In the genomic region with DNA sequence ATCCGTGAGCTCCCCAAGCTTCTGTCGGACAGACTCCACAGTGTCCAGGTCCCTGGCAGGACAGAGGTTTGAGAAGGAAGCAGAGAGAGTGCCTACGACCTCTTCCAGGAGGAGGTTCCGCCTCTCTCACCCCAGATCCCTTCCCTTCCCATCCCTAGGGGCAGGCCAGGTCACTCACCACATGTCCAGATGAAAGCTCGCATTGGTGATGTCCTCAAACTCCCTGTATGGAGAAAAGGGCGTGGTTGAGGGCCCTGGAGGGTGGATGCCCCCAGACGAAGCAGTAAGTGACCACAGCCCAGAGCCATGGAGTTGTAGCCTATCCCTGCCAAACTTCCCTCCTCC, we compare ENCODE assay signal across 1 cellular context.
TF ChIP-seq lines count a peak whose summit lies in the region.

No MANE protein-coding gene starts in this region.

TF ChIP-seq in H1, 55 proteins besides CTCF, POLR2A, EP300 and RAD21:
- no peak for TF ChIP-seq RNF2 (IDR thresholded peaks at IDR 0.05; ENCODE audit: borderline replicate concordance, low read depth, low read length, missing control alignments, poor library complexity, severe bottlenecking)
- TF ChIP-seq TBP (IDR thresholded peaks at IDR 0.05; ENCODE audit: low read depth, low read length): no peak
- no peak for TF ChIP-seq SUZ12 (IDR thresholded peaks at IDR 0.05; ENCODE audit: low read length)
- TF ChIP-seq PHF8 (conservative IDR thresholded peaks at IDR 0.05; ENCODE audit: low read depth, low read length): no peak
- TF ChIP-seq POLR2AphosphoS5 (IDR thresholded peaks at IDR 0.05; ENCODE audit: low read depth, low read length): no peak
- no peak for TF ChIP-seq HDAC6 (IDR thresholded peaks at IDR 0.05; ENCODE audit: low read depth, low read length)
- TF ChIP-seq TEAD4 (IDR thresholded peaks at IDR 0.05; ENCODE audit: low read depth, low read length): no peak
- no peak for TF ChIP-seq SAP30 (IDR thresholded peaks at IDR 0.05; ENCODE audit: insufficient read depth, insufficient replicate concordance, low read length)
- no peak for TF ChIP-seq GABPA (IDR thresholded peaks at IDR 0.05; ENCODE audit: borderline replicate concordance, insufficient read depth, low read length)
- TF ChIP-seq, protein P1, sequence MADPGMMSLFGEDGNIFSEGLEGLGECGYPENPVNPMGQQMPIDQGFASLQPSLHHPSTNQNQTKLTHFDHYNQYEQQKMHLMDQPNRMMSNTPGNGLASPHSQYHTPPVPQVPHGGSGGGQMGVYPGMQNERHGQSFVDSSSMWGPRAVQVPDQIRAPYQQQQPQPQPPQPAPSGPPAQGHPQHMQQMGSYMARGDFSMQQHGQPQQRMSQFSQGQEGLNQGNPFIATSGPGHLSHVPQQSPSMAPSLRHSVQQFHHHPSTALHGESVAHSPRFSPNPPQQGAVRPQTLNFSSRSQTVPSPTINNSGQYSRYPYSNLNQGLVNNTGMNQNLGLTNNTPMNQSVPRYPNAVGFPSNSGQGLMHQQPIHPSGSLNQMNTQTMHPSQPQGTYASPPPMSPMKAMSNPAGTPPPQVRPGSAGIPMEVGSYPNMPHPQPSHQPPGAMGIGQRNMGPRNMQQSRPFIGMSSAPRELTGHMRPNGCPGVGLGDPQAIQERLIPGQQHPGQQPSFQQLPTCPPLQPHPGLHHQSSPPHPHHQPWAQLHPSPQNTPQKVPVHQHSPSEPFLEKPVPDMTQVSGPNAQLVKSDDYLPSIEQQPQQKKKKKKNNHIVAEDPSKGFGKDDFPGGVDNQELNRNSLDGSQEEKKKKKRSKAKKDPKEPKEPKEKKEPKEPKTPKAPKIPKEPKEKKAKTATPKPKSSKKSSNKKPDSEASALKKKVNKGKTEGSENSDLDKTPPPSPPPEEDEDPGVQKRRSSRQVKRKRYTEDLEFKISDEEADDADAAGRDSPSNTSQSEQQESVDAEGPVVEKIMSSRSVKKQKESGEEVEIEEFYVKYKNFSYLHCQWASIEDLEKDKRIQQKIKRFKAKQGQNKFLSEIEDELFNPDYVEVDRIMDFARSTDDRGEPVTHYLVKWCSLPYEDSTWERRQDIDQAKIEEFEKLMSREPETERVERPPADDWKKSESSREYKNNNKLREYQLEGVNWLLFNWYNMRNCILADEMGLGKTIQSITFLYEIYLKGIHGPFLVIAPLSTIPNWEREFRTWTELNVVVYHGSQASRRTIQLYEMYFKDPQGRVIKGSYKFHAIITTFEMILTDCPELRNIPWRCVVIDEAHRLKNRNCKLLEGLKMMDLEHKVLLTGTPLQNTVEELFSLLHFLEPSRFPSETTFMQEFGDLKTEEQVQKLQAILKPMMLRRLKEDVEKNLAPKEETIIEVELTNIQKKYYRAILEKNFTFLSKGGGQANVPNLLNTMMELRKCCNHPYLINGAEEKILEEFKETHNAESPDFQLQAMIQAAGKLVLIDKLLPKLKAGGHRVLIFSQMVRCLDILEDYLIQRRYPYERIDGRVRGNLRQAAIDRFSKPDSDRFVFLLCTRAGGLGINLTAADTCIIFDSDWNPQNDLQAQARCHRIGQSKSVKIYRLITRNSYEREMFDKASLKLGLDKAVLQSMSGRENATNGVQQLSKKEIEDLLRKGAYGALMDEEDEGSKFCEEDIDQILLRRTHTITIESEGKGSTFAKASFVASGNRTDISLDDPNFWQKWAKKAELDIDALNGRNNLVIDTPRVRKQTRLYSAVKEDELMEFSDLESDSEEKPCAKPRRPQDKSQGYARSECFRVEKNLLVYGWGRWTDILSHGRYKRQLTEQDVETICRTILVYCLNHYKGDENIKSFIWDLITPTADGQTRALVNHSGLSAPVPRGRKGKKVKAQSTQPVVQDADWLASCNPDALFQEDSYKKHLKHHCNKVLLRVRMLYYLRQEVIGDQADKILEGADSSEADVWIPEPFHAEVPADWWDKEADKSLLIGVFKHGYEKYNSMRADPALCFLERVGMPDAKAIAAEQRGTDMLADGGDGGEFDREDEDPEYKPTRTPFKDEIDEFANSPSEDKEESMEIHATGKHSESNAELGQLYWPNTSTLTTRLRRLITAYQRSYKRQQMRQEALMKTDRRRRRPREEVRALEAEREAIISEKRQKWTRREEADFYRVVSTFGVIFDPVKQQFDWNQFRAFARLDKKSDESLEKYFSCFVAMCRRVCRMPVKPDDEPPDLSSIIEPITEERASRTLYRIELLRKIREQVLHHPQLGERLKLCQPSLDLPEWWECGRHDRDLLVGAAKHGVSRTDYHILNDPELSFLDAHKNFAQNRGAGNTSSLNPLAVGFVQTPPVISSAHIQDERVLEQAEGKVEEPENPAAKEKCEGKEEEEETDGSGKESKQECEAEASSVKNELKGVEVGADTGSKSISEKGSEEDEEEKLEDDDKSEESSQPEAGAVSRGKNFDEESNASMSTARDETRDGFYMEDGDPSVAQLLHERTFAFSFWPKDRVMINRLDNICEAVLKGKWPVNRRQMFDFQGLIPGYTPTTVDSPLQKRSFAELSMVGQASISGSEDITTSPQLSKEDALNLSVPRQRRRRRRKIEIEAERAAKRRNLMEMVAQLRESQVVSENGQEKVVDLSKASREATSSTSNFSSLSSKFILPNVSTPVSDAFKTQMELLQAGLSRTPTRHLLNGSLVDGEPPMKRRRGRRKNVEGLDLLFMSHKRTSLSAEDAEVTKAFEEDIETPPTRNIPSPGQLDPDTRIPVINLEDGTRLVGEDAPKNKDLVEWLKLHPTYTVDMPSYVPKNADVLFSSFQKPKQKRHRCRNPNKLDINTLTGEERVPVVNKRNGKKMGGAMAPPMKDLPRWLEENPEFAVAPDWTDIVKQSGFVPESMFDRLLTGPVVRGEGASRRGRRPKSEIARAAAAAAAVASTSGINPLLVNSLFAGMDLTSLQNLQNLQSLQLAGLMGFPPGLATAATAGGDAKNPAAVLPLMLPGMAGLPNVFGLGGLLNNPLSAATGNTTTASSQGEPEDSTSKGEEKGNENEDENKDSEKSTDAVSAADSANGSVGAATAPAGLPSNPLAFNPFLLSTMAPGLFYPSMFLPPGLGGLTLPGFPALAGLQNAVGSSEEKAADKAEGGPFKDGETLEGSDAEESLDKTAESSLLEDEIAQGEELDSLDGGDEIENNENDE (IDR thresholded peaks at IDR 0.05; ENCODE audit: insufficient replicate concordance, low read length): no peak
- TF ChIP-seq SIX5 (IDR thresholded peaks at IDR 0.05; ENCODE audit: low read depth, low read length): no peak
- no peak for TF ChIP-seq SIN3A (conservative IDR thresholded peaks at IDR 0.05 in 1 of 2, IDR thresholded peaks at IDR 0.05 in 1 of 2; ENCODE audit: low read depth in 1 of 2, low read length in 2 of 2)
- TF ChIP-seq CBX8 (IDR thresholded peaks at IDR 0.05; ENCODE audit: borderline replicate concordance, low read depth, low read length): no peak
- TF ChIP-seq CTBP2 (IDR thresholded peaks at IDR 0.05; ENCODE audit: borderline replicate concordance, insufficient read depth, insufficient read length, low read length): no peak
- TF ChIP-seq CHD2 (IDR thresholded peaks at IDR 0.05; ENCODE audit: low read length): no peak
- TF ChIP-seq KDM1A (IDR thresholded peaks at IDR 0.05; ENCODE audit: borderline replicate concordance, low read length): no peak
- TF ChIP-seq EZH2 (IDR thresholded peaks at IDR 0.05; ENCODE audit: low read depth, low read length, severe bottlenecking): no peak
- TF ChIP-seq ASH2L (IDR thresholded peaks at IDR 0.05; ENCODE audit: low read length): no peak
- no peak for TF ChIP-seq SP4 (IDR thresholded peaks at IDR 0.05; ENCODE audit: low read length)
